ENCODE assay signal across 9 cellular contexts in genomic region chr11:35390737-35391682, GRCh38. TPM values are rescaled to one million over a fixed set of nuclear protein-coding genes. Genes with fewer than 3 reads are reported as not detected.
DNase-seq lines count a peak whose midpoint lies in the region; ATAC-seq and TF ChIP-seq lines count a peak whose summit lies in the region.
"Had no signal": no experiment of that assay in that cellular context is flagged by ENCODE, and none has a peak within 500 bp of the region (broad histone marks: within the 10 kb centered on the region; RNA-seq: fewer than 3 reads in every experiment).

No MANE protein-coding gene starts in this region.

- H3K4me1 Mint-ChIP-seq in activated CD4-positive, alpha-beta T cell treated with anti-CD3 and anti-CD28 coated beads for 36 hours: peaks cover 32% of the 10 kb centered on the region

- no peaks in the 10 kb centered on the region for H3K27me3 ChIP-seq in brain microvascular endothelial cell (replicated peaks)

- H3K27ac ChIP-seq in brain microvascular endothelial cell: no peak overlapping the region

- H3K9me3 Mint-ChIP-seq in activated CD4-positive, alpha-beta T cell treated with anti-CD3 and anti-CD28 coated beads for 36 hours (ENCODE audit: low read depth): no peaks in the 10 kb centered on the region

- TF ChIP-seq CTCF in brain microvascular endothelial cell (IDR thresholded peaks at IDR 0.05; ENCODE audit: low read depth, low read length, missing control alignments): no peak

- in situ Hi-C loops in brain microvascular endothelial cell (cut with HindIII; ENCODE audit: low pct_ligation_motif_present, low sequenced_read_pairs): loop anchor here (25.0 kb wide), 1 partner anchor 454 kb away; no protein-coding TSS in a partner anchor

- peak; percentile 82 for ATAC-seq in activated CD4-positive, alpha-beta T cell treated with anti-CD3 and anti-CD28 coated beads for 36 hours
- peak; percentile 87 for ATAC-seq in HG02884 (IDR thresholded peaks at IDR 0.05; ENCODE audit: unreplicated experiment)

- H3K27ac Mint-ChIP-seq in activated CD4-positive, alpha-beta T cell treated with anti-CD3 and anti-CD28 coated beads for 36 hours: peak overlapping the region; percentile 58

- intact Hi-C loops in activated CD4-positive, alpha-beta T cell treated with anti-CD3 and anti-CD28 coated beads for 36 hours (cut with DNase I, micrococcal nuclease): loop anchor here (1.0 to 10.0 kb wide), 8 partner anchors 48 to 806 kb away; no protein-coding TSS in a partner anchor

- H3K36me3 ChIP-seq in brain microvascular endothelial cell (replicated peaks): no peaks in the 10 kb centered on the region

- DNase-seq in activated CD4-positive, alpha-beta T cell treated with anti-CD3 and anti-CD28 coated beads for 36 hours: peak; percentile 73
- no peak for DNase-seq in activated CD4-positive, alpha-beta T cell treated with anti-CD3 and anti-CD28 coated beads for 1 hour
- DNase-seq in NCI-H774 (lab: John Stamatoyannopoulos, UW) (peak; percentile 65), brain microvascular endothelial cell (peak; percentile 76), KG1 (lab: John Stamatoyannopoulos, UW) (no peak)
- peak; percentile 14 to 29 for DNase-seq in stimulated activated CD4-positive, alpha-beta T cell treated with anti-CD3 and anti-CD28 coated beads, Interleukin-2, amount 100 ng/mL, for 48 hours
- no peak for DNase-seq in effector CD4-positive, alpha-beta T cell
- DNase-seq: DND-41 had no signal

- no peak overlapping the region for H3K4me3 ChIP-seq in brain microvascular endothelial cell (ENCODE audit: low read depth, low read length)

- no peaks in the 10 kb centered on the region for H3K27me3 Mint-ChIP-seq in activated CD4-positive, alpha-beta T cell treated with anti-CD3 and anti-CD28 coated beads for 36 hours

- CTCF ChIA-PET in activated CD4-positive, alpha-beta T cell treated with anti-CD3 and anti-CD28 coated beads for 36 hours (lab: Charles Lee): interaction anchor here (0.6 to 7.3 kb wide), 29 partner anchors 13 to 932 kb away, joined by 3 to 98 read pairs (median 4); no protein-coding TSS in a partner anchor

- H3K4me3 Mint-ChIP-seq in activated CD4-positive, alpha-beta T cell treated with anti-CD3 and anti-CD28 coated beads for 36 hours: no peak overlapping the region

- no peaks in the 10 kb centered on the region for H3K36me3 Mint-ChIP-seq in activated CD4-positive, alpha-beta T cell treated with anti-CD3 and anti-CD28 coated beads for 36 hours (ENCODE audit: low read depth)

- POLR2A ChIA-PET in activated CD4-positive, alpha-beta T cell treated with anti-CD3 and anti-CD28 coated beads for 36 hours (lab: Charles Lee): interaction anchor here (0.7 to 1.0 kb wide), 2 partner anchors 264 to 468 kb away, joined by 3 read pairs; no protein-coding TSS in a partner anchor

RNA-seq across cellular contexts. Expression of gene SLC1A2, which starts 28.3 kb away (rescaled TPM):
- total RNA-seq in activated CD4-positive, alpha-beta T cell treated with anti-CD3 and anti-CD28 coated beads for 36 hours: not detected

Comparison
In these comparisons a context has a peak if more than half of its experiments do, and no peak if none do; other contexts are left out.
1. DNase-seq: peak in activated CD4-positive, alpha-beta T cell treated with anti-CD3 and anti-CD28 coated beads for 36 hours (single experiment), NCI-H774 (single experiment), brain microvascular endothelial cell (single experiment) and stimulated activated CD4-positive, alpha-beta T cell treated with anti-CD3 and anti-CD28 coated beads, Interleukin-2, amount 100 ng/mL, for 48 hours (2 of 2); none in activated CD4-positive, alpha-beta T cell treated with anti-CD3 and anti-CD28 coated beads for 1 hour (single experiment), KG1 (single experiment) and effector CD4-positive, alpha-beta T cell (single experiment).